In the genomic region with DNA sequence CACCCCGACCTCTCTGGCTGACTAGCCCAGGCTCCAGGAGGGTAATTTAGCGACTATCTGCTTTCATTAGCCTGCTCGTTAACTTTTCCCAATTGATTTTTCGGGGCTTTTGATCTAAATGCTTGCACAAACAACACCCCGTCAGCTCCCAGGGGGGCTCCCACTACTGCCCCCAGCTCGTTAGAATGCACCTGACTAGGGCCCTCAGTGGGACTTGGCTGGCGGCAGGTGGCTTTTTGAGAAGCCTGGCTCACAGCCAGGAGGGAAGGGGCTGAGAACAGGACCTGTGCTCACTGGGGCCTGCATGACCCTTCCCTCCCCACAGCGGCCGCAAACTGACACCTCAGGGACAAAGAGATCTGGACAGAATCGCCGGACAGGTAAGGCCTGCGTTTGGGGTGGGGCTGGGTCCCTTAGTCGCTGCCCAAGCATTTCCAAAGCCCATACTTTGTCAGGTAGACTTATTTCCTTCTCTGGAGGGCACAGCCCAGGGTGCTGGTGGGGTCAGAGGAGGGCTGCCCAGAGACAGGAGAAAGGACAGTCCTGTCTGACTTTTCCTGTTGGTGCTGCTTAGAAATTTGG, we compare ENCODE assay signal across 7 cellular contexts. TPM values are rescaled to one million over a fixed set of nuclear protein-coding genes. Genes with fewer than 3 reads are reported as not detected.
DNase-seq lines count a peak whose midpoint lies in the region; ATAC-seq and TF ChIP-seq lines count a peak whose summit lies in the region.
"Had no signal": no experiment of that assay in that cellular context is flagged by ENCODE, and none has a peak within 500 bp of the region (broad histone marks: within the 10 kb centered on the region; RNA-seq: fewer than 3 reads in every experiment).

No MANE protein-coding gene starts in this region.

- H3K36me3 ChIP-seq in MM.1S (replicated peaks; ENCODE audit: insufficient read depth, low read length) (peaks cover 9% of the 10 kb centered on the region), BE2C (peaks cover 78% of the 10 kb centered on the region)

- H3K4me3 ChIP-seq in MM.1S (ENCODE audit: low read length) = no peak overlapping the region
- no peak overlapping the region for H3K4me3 ChIP-seq in BE2C (ENCODE audit: low read depth, low read length)
- H3K4me3 ChIP-seq: lung had no signal

- no peak overlapping the region for H2AFZ ChIP-seq in MM.1S (ENCODE audit: low read length)

- TF ChIP-seq CTCF in MM.1S (IDR thresholded peaks at IDR 0.05; ENCODE audit: low read length) = no peak
- no peak for TF ChIP-seq CTCF in BE2C (IDR thresholded peaks at IDR 0.05; ENCODE audit: low read depth, low read length)

- peaks cover 80% of the 10 kb centered on the region for H3F3A ChIP-seq in MM.1S (ENCODE audit: insufficient read depth, low read length)

- ATAC-seq in GM18909 (IDR thresholded peaks at IDR 0.05; ENCODE audit: poor library complexity, unreplicated experiment) = no peak

- peaks cover 33% of the 10 kb centered on the region; the same call in 1 of the 2 replicates for H4K20me1 ChIP-seq in MM.1S (ENCODE audit: insufficient read depth, low read length)

- peak overlapping the region; percentile 21; the same call in 1 of the 2 replicates for H3K4me2 ChIP-seq in MM.1S (ENCODE audit: low read depth, low read length)

- H3K27me3 ChIP-seq in MM.1S (replicated peaks; ENCODE audit: insufficient read depth, low read length) = no peaks in the 10 kb centered on the region
- no peaks in the 10 kb centered on the region for H3K27me3 ChIP-seq in BE2C

- no peaks in the 10 kb centered on the region for H3K9me2 ChIP-seq in MM.1S (replicated peaks; ENCODE audit: insufficient read depth, low read length)

- H3K9me3 ChIP-seq in MM.1S (replicated peaks; ENCODE audit: insufficient read depth, low read length) (no peaks in the 10 kb centered on the region), BE2C (no peaks in the 10 kb centered on the region)

- no peak overlapping the region for H3K9ac ChIP-seq in MM.1S (ENCODE audit: low read length)

- H3K27ac ChIP-seq in MM.1S (ENCODE audit: low read length) (peak overlapping the region; percentile 80; the same call in 1 of the 2 replicates), epithelial cell of prostate (peak overlapping the region; percentile 20)

- peaks cover 71% of the 10 kb centered on the region for H3K4me1 ChIP-seq in MM.1S (ENCODE audit: low read length)
- H3K4me1 ChIP-seq in BE2C = no peaks in the 10 kb centered on the region

- DNase-seq in DMS79 (lab: John Stamatoyannopoulos, UW) = peak; percentile 53
- no peak for DNase-seq in MM.1S
- DNase-seq in epithelial cell of prostate (ENCODE audit: low read depth, low spot score) = no peak
- DNase-seq in BE2C = no peak
- no peak for DNase-seq in RKO (ENCODE audit: low spot score)

- peaks cover 51% of the 10 kb centered on the region for H3K79me2 ChIP-seq in MM.1S (ENCODE audit: low read length)

RNA-seq across cellular contexts. Expression of gene CD79A, which starts 7.6 kb away (rescaled TPM):
- not detected for polyA plus RNA-seq in BE2C (2012; ENCODE audit: insufficient read depth, insufficient read length, low read depth)

RNA-seq across cellular contexts. Expression of gene RPS19, which starts 9.4 kb away (rescaled TPM):
- polyA plus RNA-seq in BE2C (2012; ENCODE audit: insufficient read depth, insufficient read length, low read depth) = 1,584 TPM

RNA-seq across cellular contexts. Expression of gene ARHGEF1, which starts 13.5 kb away (rescaled TPM):
- polyA plus RNA-seq in BE2C (2012; ENCODE audit: insufficient read depth, insufficient read length, low read depth) = 33.2 TPM

RNA-seq across cellular contexts. Expression of gene DMRTC2, which starts 24.6 kb away (rescaled TPM):
- polyA plus RNA-seq in BE2C (2012; ENCODE audit: insufficient read depth, insufficient read length, low read depth) = not detected

RNA-seq across cellular contexts. Expression of gene LYPD4, which starts 25.0 kb away (rescaled TPM):
- not detected for polyA plus RNA-seq in BE2C (2012; ENCODE audit: insufficient read depth, insufficient read length, low read depth)
- polyA plus RNA-seq: lung had no signal
